10 cellular contexts compared by ENCODE assay signal in the genomic region with DNA sequence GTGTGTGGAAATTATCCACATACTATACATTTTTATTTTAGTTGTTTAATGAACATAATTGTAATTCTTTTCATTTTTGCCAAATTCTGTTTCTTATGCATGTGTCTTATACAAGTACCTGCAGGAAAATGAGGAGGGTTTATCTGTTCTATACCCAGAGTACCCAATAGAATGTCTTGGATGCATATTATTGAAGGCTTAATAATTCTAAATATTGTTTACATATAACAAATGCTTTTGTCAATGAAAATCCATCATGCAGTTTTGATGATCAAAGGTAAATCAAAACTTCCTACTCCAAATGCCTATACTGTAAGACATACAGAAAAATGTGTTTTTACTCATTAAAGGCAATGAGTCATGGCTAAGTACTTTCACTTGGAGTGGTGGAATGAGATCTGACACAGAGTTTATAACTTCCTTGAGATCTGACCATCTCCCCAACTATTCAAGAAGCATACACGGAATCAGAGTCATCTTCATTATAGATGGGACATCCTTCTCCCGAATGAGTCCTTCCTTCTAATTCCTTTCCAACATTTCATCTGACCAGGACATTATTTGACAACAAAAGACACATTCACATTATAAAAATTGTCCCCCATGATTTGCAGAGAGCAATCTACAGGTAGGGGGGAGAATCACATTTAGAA. TPM values are rescaled to one million over a fixed set of nuclear protein-coding genes. Genes with fewer than 3 reads are reported as not detected.
DNase-seq lines count a peak whose midpoint lies in the region; ATAC-seq, FAIRE-seq and TF ChIP-seq lines count a peak whose summit lies in the region.
"Not testable (repeated sequence)": the region's sequence is repeated elsewhere in the genome, so short reads cannot be mapped to it uniquely, and the experiment has no call there.
"Had no signal": no experiment of that assay in that cellular context is flagged by ENCODE, and none has a peak within 500 bp of the region (broad histone marks: within the 10 kb centered on the region; RNA-seq: fewer than 3 reads in every experiment).

No MANE protein-coding gene starts in this region.

- DNase-seq in EH (ENCODE audit: low read depth) (peak; percentile 87), RPMI7951 (ENCODE audit: low read depth) (peak; percentile 64), foreskin fibroblast (peak; percentile 65 to 82), mesenchymal stem cell (peak; percentile 42)
- DNase-seq in HTR-8/SVneo (ENCODE audit: insufficient read length, low spot score); activated naive CD4-positive, alpha-beta T cell treated with anti-CD3 and anti-CD28 coated beads, Interleukin-2, amount 50 U/mL, for 72 hours (ENCODE audit: low spot score in 2 of 2): not testable (repeated sequence)

- H3K18ac ChIP-seq in mesenchymal stem cell (ENCODE audit: low read depth in 1 of 2, low read length in 2 of 2) = not testable (repeated sequence)

- H3K4me1 ChIP-seq in mesenchymal stem cell (ENCODE audit: control insufficient read depth, insufficient read depth, low read depth, low read length) = not testable (repeated sequence)

- H3K36me3 Mint-ChIP-seq in activated naive CD4-positive, alpha-beta T cell treated with anti-CD3 and anti-CD28 coated beads, Interleukin-2, amount 50 U/mL, for 72 hours = not testable (repeated sequence)

- not testable (repeated sequence) for H3K4ac ChIP-seq in mesenchymal stem cell (ENCODE audit: low read depth in 1 of 2, low read length in 2 of 2)

- WGBS in mesenchymal stem cell = no CpG with 5 or more reads among the region's 2 CpGs

- H3K14ac ChIP-seq in mesenchymal stem cell (ENCODE audit: low read length in 2 of 2) = not testable (repeated sequence)

- not testable (repeated sequence) for H2AFZ ChIP-seq in mesenchymal stem cell (ENCODE audit: low read depth, low read length)

- H4K91ac ChIP-seq in mesenchymal stem cell (ENCODE audit: low read length) = not testable (repeated sequence)

- H3K9me3 Mint-ChIP-seq in activated naive CD4-positive, alpha-beta T cell treated with anti-CD3 and anti-CD28 coated beads, Interleukin-2, amount 50 U/mL, for 72 hours = not testable (repeated sequence)

- H2BK120ac ChIP-seq in mesenchymal stem cell (ENCODE audit: low read depth, low read length) = not testable (repeated sequence)

- not testable (repeated sequence) for H2BK12ac ChIP-seq in mesenchymal stem cell (ENCODE audit: low read length in 2 of 2)

- H3K27me3 ChIP-seq in mesenchymal stem cell (ENCODE audit: control insufficient read depth in 1 of 2, insufficient read depth in 1 of 2, low read length in 2 of 2) = not testable (repeated sequence)

- not testable (repeated sequence) for H3K4me2 ChIP-seq in mesenchymal stem cell (ENCODE audit: low read length, poor library complexity, severe bottlenecking)

- not testable (repeated sequence) for H4K8ac ChIP-seq in mesenchymal stem cell (ENCODE audit: low read length)

- H3K23ac ChIP-seq in mesenchymal stem cell (ENCODE audit: low read length in 2 of 2) = not testable (repeated sequence)

- H3K27ac Mint-ChIP-seq in activated naive CD4-positive, alpha-beta T cell treated with anti-CD3 and anti-CD28 coated beads, Interleukin-2, amount 50 U/mL, for 72 hours = not testable (repeated sequence)

- not testable (repeated sequence) for H2BK15ac ChIP-seq in mesenchymal stem cell (ENCODE audit: low read depth, poor library complexity, severe bottlenecking)

- not testable (repeated sequence) for H3K79me1 ChIP-seq in mesenchymal stem cell (replicated peaks; ENCODE audit: low read length, poor library complexity, severe bottlenecking)

- not testable (repeated sequence) for H3K9me3 ChIP-seq in mesenchymal stem cell (ENCODE audit: control insufficient read depth, low read length)

- H2BK5ac ChIP-seq in mesenchymal stem cell (ENCODE audit: low read depth, low read length, poor library complexity, severe bottlenecking) = not testable (repeated sequence)

- FAIRE-seq in HTR-8/SVneo (lab: Jason Lieb, UNC) (peak; percentile 99), colon (lab: Jason Lieb, UNC) (peak; percentile 36)

- not testable (repeated sequence) for H3K36me3 ChIP-seq in mesenchymal stem cell (ENCODE audit: control insufficient read depth in 1 of 2, insufficient read depth in 2 of 2, low read depth in 1 of 2, low read length in 2 of 2)

- not testable (repeated sequence) for H2AK5ac ChIP-seq in mesenchymal stem cell (ENCODE audit: low read length, severe bottlenecking)

- not testable (repeated sequence) for TF ChIP-seq CTCF in foreskin fibroblast (IDR thresholded peaks at IDR 0.05; ENCODE audit: low read depth, low read length)

- H3K4me3 ChIP-seq in foreskin fibroblast (ENCODE audit: low read depth in 1 of 2, low read length in 2 of 2); mesenchymal stem cell (ENCODE audit: insufficient read depth in 1 of 2, low read depth in 1 of 2, low read length in 2 of 2): not testable (repeated sequence)

- not testable (repeated sequence) for H3K9ac ChIP-seq in mesenchymal stem cell (ENCODE audit: low read length)

- H3K27ac ChIP-seq in mesenchymal stem cell (ENCODE audit: low read length, poor library complexity, severe bottlenecking) = peak overlapping the region; percentile 75

- ATAC-seq in activated naive CD4-positive, alpha-beta T cell treated with anti-CD3 and anti-CD28 coated beads, Interleukin-2, amount 50 U/mL, for 72 hours = peak; percentile 51 to 89

RNA-seq across cellular contexts. Expression of a gene that starts 0.7 kb away (rescaled TPM):
- not detected in 2 replicates for total RNA-seq in RPMI7951 (2014; rRNA removed; shearing (Covaris generic))
- not detected for total RNA-seq in activated naive CD4-positive, alpha-beta T cell treated with anti-CD3 and anti-CD28 coated beads, Interleukin-2, amount 50 U/mL, for 72 hours
- not detected for polyA plus RNA-seq in mesenchymal stem cell (2013, experiment 1 of 2)
- not detected for polyA plus RNA-seq in mesenchymal stem cell (2013, experiment 2 of 2)
- total RNA-seq: G401, SJCRH30 had no signal
- polyA plus RNA-seq: CD14-positive monocyte had no signal

RNA-seq across cellular contexts. Expression of a gene that starts 2.5 kb away (rescaled TPM):
- not detected in 2 replicates for total RNA-seq in RPMI7951 (2014; rRNA removed; shearing (Covaris generic))
- total RNA-seq in activated naive CD4-positive, alpha-beta T cell treated with anti-CD3 and anti-CD28 coated beads, Interleukin-2, amount 50 U/mL, for 72 hours = not detected
- polyA plus RNA-seq in mesenchymal stem cell (2013, experiment 1 of 2) = not detected
- polyA plus RNA-seq in mesenchymal stem cell (2013, experiment 2 of 2) = not detected
- total RNA-seq: G401, SJCRH30 had no signal
- polyA plus RNA-seq: CD14-positive monocyte had no signal

RNA-seq across cellular contexts. Expression of a gene that starts 6.6 kb away (rescaled TPM):
- total RNA-seq in RPMI7951 (2014; rRNA removed; shearing (Covaris generic)) = not detected in 2 replicates
- not detected for total RNA-seq in activated naive CD4-positive, alpha-beta T cell treated with anti-CD3 and anti-CD28 coated beads, Interleukin-2, amount 50 U/mL, for 72 hours
- polyA plus RNA-seq in mesenchymal stem cell (2013, experiment 1 of 2) = 0.03 TPM
- polyA plus RNA-seq in mesenchymal stem cell (2013, experiment 2 of 2) = not detected
- total RNA-seq: G401, SJCRH30 had no signal
- polyA plus RNA-seq: CD14-positive monocyte had no signal

RNA-seq across cellular contexts. Expression of a gene that starts 13.7 kb away (rescaled TPM):
- not detected in 2 replicates for total RNA-seq in RPMI7951 (2014; rRNA removed; shearing (Covaris generic))
- not detected for total RNA-seq in activated naive CD4-positive, alpha-beta T cell treated with anti-CD3 and anti-CD28 coated beads, Interleukin-2, amount 50 U/mL, for 72 hours
- polyA plus RNA-seq in mesenchymal stem cell (2013, experiment 1 of 2) = not detected
- polyA plus RNA-seq in mesenchymal stem cell (2013, experiment 2 of 2) = not detected
- total RNA-seq: G401, SJCRH30 had no signal
- polyA plus RNA-seq: CD14-positive monocyte had no signal

RNA-seq across cellular contexts. Expression of a gene that starts 19.5 kb away (rescaled TPM):
- not detected in 2 replicates for total RNA-seq in RPMI7951 (2014; rRNA removed; shearing (Covaris generic))
- total RNA-seq in activated naive CD4-positive, alpha-beta T cell treated with anti-CD3 and anti-CD28 coated beads, Interleukin-2, amount 50 U/mL, for 72 hours = not detected
- polyA plus RNA-seq in mesenchymal stem cell (2013, experiment 1 of 2) = not detected
- not detected for polyA plus RNA-seq in mesenchymal stem cell (2013, experiment 2 of 2)
- total RNA-seq: G401 had no signal
- polyA plus RNA-seq: CD14-positive monocyte had no signal
